8 cellular contexts compared by ENCODE assay signal in genomic region chr4:37826282-37827029, GRCh38. TPM values are rescaled to one million over a fixed set of nuclear protein-coding genes. Genes with fewer than 3 reads are reported as not detected.
DNase-seq lines count a peak whose midpoint lies in the region; ATAC-seq and TF ChIP-seq lines count a peak whose summit lies in the region.

Gene PGM2 (plus strand): TSS chr4:37826686. CDS start chr4:37826733, 47 bp downstream.

- DNase-seq in HFFc6 (peak; percentile 70), NB4 (ENCODE audit: low read depth) (peak; percentile 98), cardiac muscle cell (ENCODE audit: low read depth in 1 of 2, low spot score in 1 of 2) (peak; percentile 86 to 92), pons (ENCODE audit: low spot score) (peak; percentile 66), type B pancreatic cell (ENCODE audit: extremely low spot score, unreplicated experiment) (peak; percentile 88)
- DNase-seq in activated naive CD8-positive, alpha-beta T cell treated with anti-CD3 and anti-CD28 coated beads, Interleukin-2, amount 10 ng/mL, durations not matched to agents 7 days and 5 days = peak; percentile 93

- H3K4me1 Mint-ChIP-seq in HFFc6 (ENCODE audit: low read depth) (peaks cover 29% of the 10 kb centered on the region), type B pancreatic cell (ENCODE audit: unreplicated experiment) (peaks cover 21% of the 10 kb centered on the region)
- peaks cover 39% of the 10 kb centered on the region for H3K4me1 Mint-ChIP-seq in activated naive CD8-positive, alpha-beta T cell treated with anti-CD3 and anti-CD28 coated beads, Interleukin-2, amount 10 ng/mL, durations not matched to agents 7 days and 5 days

- peaks cover 5% of the 10 kb centered on the region for H3K4me1 ChIP-seq in cardiac muscle cell (ENCODE audit: low read depth)

- POLR2A ChIA-PET in activated naive CD8-positive, alpha-beta T cell treated with anti-CD3 and anti-CD28 coated beads, Interleukin-2, amount 10 ng/mL, durations not matched to agents 7 days and 5 days (lab: Charles Lee) = interaction anchor here (0.6 to 2.3 kb wide), 14 partner anchors 10 to 821 kb away, joined by 3 to 13 read pairs (median 4); partner anchors contain the start of gene TBC1D1

- peaks cover 19% of the 10 kb centered on the region for H3K36me3 Mint-ChIP-seq in HFFc6 (ENCODE audit: low read depth)
- peaks cover 23% of the 10 kb centered on the region for H3K36me3 Mint-ChIP-seq in activated naive CD8-positive, alpha-beta T cell treated with anti-CD3 and anti-CD28 coated beads, Interleukin-2, amount 10 ng/mL, durations not matched to agents 7 days and 5 days
- peaks cover 17% of the 10 kb centered on the region for H3K36me3 Mint-ChIP-seq in type B pancreatic cell

- ATAC-seq in activated naive CD8-positive, alpha-beta T cell treated with anti-CD3 and anti-CD28 coated beads, Interleukin-2, amount 10 ng/mL, durations not matched to agents 7 days and 5 days (ENCODE audit: low read depth) = peak; percentile 99

- H3K4me3 ChIP-seq in NB4 (ENCODE audit: low read depth, low read length) (peak within 1 kb of the TSS; percentile 81), SU-DHL-6 (ENCODE audit: insufficient read depth, low read length, poor library complexity, severe bottlenecking) (peak within 1 kb of the TSS; percentile 83), cardiac muscle cell (peak within 1 kb of the TSS; percentile 63)

- no peaks in the 10 kb centered on the region; the same call in 1 of the 2 replicates for H4K20me1 ChIP-seq in SU-DHL-6 (ENCODE audit: low read depth, low read length)

- H2AFZ ChIP-seq in SU-DHL-6 (ENCODE audit: low read depth, low read length, severe bottlenecking) = peak within 1 kb of the TSS; percentile 78

- peak within 1 kb of the TSS; percentile 79 for H3K9ac ChIP-seq in SU-DHL-6 (ENCODE audit: low read length)

- H3K27ac Mint-ChIP-seq in HFFc6 (peak within 1 kb of the TSS; percentile 93), type B pancreatic cell (peak within 1 kb of the TSS; percentile 86)
- H3K27ac Mint-ChIP-seq in activated naive CD8-positive, alpha-beta T cell treated with anti-CD3 and anti-CD28 coated beads, Interleukin-2, amount 10 ng/mL, durations not matched to agents 7 days and 5 days = peak within 1 kb of the TSS; percentile 91

- TF ChIP-seq CTCF in HFFc6 (IDR thresholded peaks at IDR 0.05) = 0 out of 2 replicates have a peak, but pooled peaks have one; percentile 25
- TF ChIP-seq CTCF in NB4 (IDR thresholded peaks at IDR 0.05; ENCODE audit: low read depth, low read length) = no peak
- TF ChIP-seq CTCF in SU-DHL-6 (IDR thresholded peaks at IDR 0.05; ENCODE audit: insufficient read depth, low read length, poor library complexity, severe bottlenecking) = no peak
- no peak for TF ChIP-seq CTCF in cardiac muscle cell (IDR thresholded peaks at IDR 0.05; ENCODE audit: low read depth, low read length)
- TF ChIP-seq CTCF in type B pancreatic cell (conservative IDR thresholded peaks at IDR 0.05) = no peak

- H3K9me3 Mint-ChIP-seq in HFFc6 (no peaks in the 10 kb centered on the region), type B pancreatic cell (no peaks in the 10 kb centered on the region)
- no peaks in the 10 kb centered on the region for H3K9me3 Mint-ChIP-seq in activated naive CD8-positive, alpha-beta T cell treated with anti-CD3 and anti-CD28 coated beads, Interleukin-2, amount 10 ng/mL, durations not matched to agents 7 days and 5 days

- no peaks in the 10 kb centered on the region for H3K9me2 ChIP-seq in SU-DHL-6 (replicated peaks; ENCODE audit: insufficient read depth, low read length)

- H3K9me3 ChIP-seq in SU-DHL-6 (ENCODE audit: insufficient read depth, low read length) (no peaks in the 10 kb centered on the region), cardiac muscle cell (ENCODE audit: low read depth) (no peaks in the 10 kb centered on the region)

- H3K79me2 ChIP-seq in SU-DHL-6 (ENCODE audit: insufficient read depth, low read length) = 0 out of 2 replicates have a peak, but pooled peaks cover 5% of the 10 kb centered on the region

- H3K36me3 ChIP-seq in SU-DHL-6 (ENCODE audit: low read length) (no peaks in the 10 kb centered on the region), cardiac muscle cell (peaks cover 4% of the 10 kb centered on the region)

- H3K27ac ChIP-seq in SU-DHL-6 (ENCODE audit: low read depth, low read length) (peak within 1 kb of the TSS; percentile 44), cardiac muscle cell (peak within 1 kb of the TSS; percentile 36)

- no peaks in the 10 kb centered on the region for H3F3A ChIP-seq in SU-DHL-6 (ENCODE audit: insufficient read depth)

- TF ChIP-seq POLR2A in GM10847 (IDR thresholded peaks at IDR 0.05; ENCODE audit: extremely low read depth, insufficient read length) (peak; percentile 95), NB4 (IDR thresholded peaks at IDR 0.05; ENCODE audit: extremely low read depth, insufficient read length) (peak; percentile 98)

- H3K4me3 Mint-ChIP-seq in HFFc6 (peak within 1 kb of the TSS; percentile 96), type B pancreatic cell (peak within 1 kb of the TSS; percentile 92)
- peak within 1 kb of the TSS; percentile 95 for H3K4me3 Mint-ChIP-seq in activated naive CD8-positive, alpha-beta T cell treated with anti-CD3 and anti-CD28 coated beads, Interleukin-2, amount 10 ng/mL, durations not matched to agents 7 days and 5 days

- peak within 1 kb of the TSS; percentile 94 for H3K4me2 ChIP-seq in SU-DHL-6 (ENCODE audit: low read depth, low read length, poor library complexity, severe bottlenecking)

- H3K27me3 ChIP-seq in SU-DHL-6 (ENCODE audit: low read length) = no peaks in the 10 kb centered on the region
- H3K27me3 ChIP-seq in cardiac muscle cell = no peaks in the 10 kb centered on the region

- H3K27me3 Mint-ChIP-seq in HFFc6 (ENCODE audit: insufficient read depth) (peaks cover 8% of the 10 kb centered on the region; the same call in 1 of the 2 replicates), type B pancreatic cell (no peaks in the 10 kb centered on the region)
- H3K27me3 Mint-ChIP-seq in activated naive CD8-positive, alpha-beta T cell treated with anti-CD3 and anti-CD28 coated beads, Interleukin-2, amount 10 ng/mL, durations not matched to agents 7 days and 5 days = peaks cover 2% of the 10 kb centered on the region

RNA-seq across cellular contexts. Expression of gene PGM2, which starts in this region (rescaled TPM):
- 10 to 100 TPM; 38.8 to 47.0 (median 45.0) TPM for total RNA-seq in HFFc6 (2021; fragmentation: NEBNext Ultra II Directional; extraction: Animal tissue kit (Norgen Biotek cat#: 25700))
- 10 to 100 TPM; 42.2 to 44.2 TPM for total RNA-seq in activated naive CD8-positive, alpha-beta T cell treated with anti-CD3 and anti-CD28 coated beads, Interleukin-2, amount 10 ng/mL, durations not matched to agents 7 days and 5 days
- total RNA-seq in cardiac muscle cell (23.9 and 50.9 TPM in 2 replicates), type B pancreatic cell (ENCODE audit: low replicate concordance) (37.6 and 51.4 TPM in 2 replicates)
- 19.9 and 20.6 TPM in 2 replicates for polyA plus RNA-seq in cardiac muscle cell

Comparison
In these comparisons a context has a peak if more than half of its experiments do, and no peak if none do; other contexts are left out.
1. Peak in every context shown above with its lines: DNase-seq, ATAC-seq, H3K4me3 ChIP-seq and H3K27ac ChIP-seq.